In genomic region chr9:123355761-123356520, GRCh38 we compare ENCODE assay signal across 15 cellular contexts. TPM values are rescaled to one million over a fixed set of nuclear protein-coding genes. Genes with fewer than 3 reads are reported as not detected.
A peak's percentile ranks its signal among the peaks of the same experiment; 100 is the strongest.
DNase-seq lines count a peak whose midpoint lies in the region; ATAC-seq and TF ChIP-seq lines count a peak whose summit lies in the region.
"Had no signal": no experiment of that assay in that cellular context is flagged by ENCODE, and none has a peak within 500 bp of the region (broad histone marks: within the 10 kb centered on the region; RNA-seq: fewer than 3 reads in every experiment).

Gene CRB2 (plus strand): TSS chr9:123356197. CDS start chr9:123356261, 64 bp downstream.

- no TSS peak for BruUV-seq in Caco-2 (replicated peaks; lab: Mats Ljungman, UMichigan)

- no peaks in the 10 kb centered on the region for H3K27me3 ChIP-seq in Caco-2 (replicated peaks; ENCODE audit: control insufficient read depth, insufficient read depth, low read length)
- H3K27me3 ChIP-seq in lower lobe of right lung (ENCODE audit: low read depth) = peaks cover 11% of the 10 kb centered on the region
- H3K27me3 ChIP-seq: BLaER1 treated with 17β-estradiol and CSF1 and Interleukin-3, amounts not matched to agents 10 nM and 100 nM had no signal

- peak; percentile 47 to 61 for DNase-seq in Caco-2
- peak; percentile 71 for DNase-seq in NCI-H510A (lab: John Stamatoyannopoulos, UW)
- DNase-seq in ecto neural progenitor cell (ENCODE audit: low spot score) = peak; percentile 89
- peak in 1 of 2 experiments; percentile 63 for DNase-seq in mesothelial cell of epicardium (ENCODE audit: low spot score in 2 of 2, unreplicated experiment in 2 of 2)
- DNase-seq in COLO829 (ENCODE audit: low spot score) = no peak
- DNase-seq in lower lobe of right lung = no peak
- DNase-seq: foreskin fibroblast; NCI-H1105; stimulated activated CD4-positive, alpha-beta T cell treated with anti-CD3 and anti-CD28 coated beads, Interleukin-15, amount 100 ng/mL, for 24 hours; stimulated activated naive CD4-positive, alpha-beta T cell; T1000 had no signal

- H3K4me3 Mint-ChIP-seq in Caco-2 (ENCODE audit: unreplicated experiment) = no peak within 1 kb of the TSS
- peak within 1 kb of the TSS; percentile 71 for H3K4me3 Mint-ChIP-seq in mesothelial cell of epicardium
- no peak within 1 kb of the TSS for H3K4me3 Mint-ChIP-seq in stimulated activated memory B cell treated with anti-CD40 and anti-IgM and Interleukin-4, amounts not matched to agents 10 μg/mL and 1 μg/mL and 100 μg/mL, for 72 hours

- H3K4me1 Mint-ChIP-seq in Caco-2 (ENCODE audit: low read depth, unreplicated experiment) (peaks cover 20% of the 10 kb centered on the region), mesothelial cell of epicardium (peaks cover 56% of the 10 kb centered on the region)
- peaks cover 29% of the 10 kb centered on the region for H3K4me1 Mint-ChIP-seq in stimulated activated memory B cell treated with anti-CD40 and anti-IgM and Interleukin-4, amounts not matched to agents 10 μg/mL and 1 μg/mL and 100 μg/mL, for 72 hours

- POLR2A ChIA-PET in Caco-2 (lab: Charles Lee) = no interaction called here

- no peak within 1 kb of the TSS for H3K27ac ChIP-seq in lower lobe of right lung
- H3K27ac ChIP-seq: BLaER1 treated with 17β-estradiol and CSF1 and Interleukin-3, amounts not matched to agents 10 nM and 100 nM had no signal

- H3K4me1 ChIP-seq in Caco-2 = peaks cover 30% of the 10 kb centered on the region
- H3K4me1 ChIP-seq in lower lobe of right lung = peaks cover 10% of the 10 kb centered on the region

- intact Hi-C loops in Caco-2 (cut with micrococcal nuclease; ENCODE audit: unreplicated experiment) (loop anchor here (2.0 kb wide), 1 partner anchor 21 kb away; no protein-coding TSS in a partner anchor), lower lobe of right lung (cut with DNase I) (no loop called here)

- ATAC-seq in GM21360 (IDR thresholded peaks at IDR 0.05; ENCODE audit: unreplicated experiment) (no peak), lower lobe of right lung (no peak)
- no peak for ATAC-seq in stimulated activated memory B cell treated with anti-CD40 and anti-IgM and Interleukin-4, amounts not matched to agents 10 μg/mL and 1 μg/mL and 100 μg/mL, for 72 hours

- H3K27ac Mint-ChIP-seq in Caco-2 (ENCODE audit: unreplicated experiment) = no peak within 1 kb of the TSS
- H3K27ac Mint-ChIP-seq in mesothelial cell of epicardium = no peak within 1 kb of the TSS
- no peak within 1 kb of the TSS for H3K27ac Mint-ChIP-seq in stimulated activated memory B cell treated with anti-CD40 and anti-IgM and Interleukin-4, amounts not matched to agents 10 μg/mL and 1 μg/mL and 100 μg/mL, for 72 hours

- H3K36me3 ChIP-seq in Caco-2 (ENCODE audit: control insufficient read depth, insufficient read depth, low read length) (no peaks in the 10 kb centered on the region), lower lobe of right lung (no peaks in the 10 kb centered on the region)
- H3K36me3 ChIP-seq: BLaER1 treated with 17β-estradiol and CSF1 and Interleukin-3, amounts not matched to agents 10 nM and 100 nM had no signal

- no peak within 1 kb of the TSS for H3K4me3 ChIP-seq in Caco-2 (ENCODE audit: low read depth, low read length)
- H3K4me3 ChIP-seq in lower lobe of right lung = no peak within 1 kb of the TSS
- H3K4me3 ChIP-seq: BLaER1 treated with 17β-estradiol and CSF1 and Interleukin-3, amounts not matched to agents 10 nM and 100 nM had no signal

- no peaks in the 10 kb centered on the region for H3K9me3 ChIP-seq in Caco-2
- no peaks in the 10 kb centered on the region for H3K9me3 ChIP-seq in lower lobe of right lung
- H3K9me3 ChIP-seq: BLaER1 treated with 17β-estradiol and CSF1 and Interleukin-3, amounts not matched to agents 10 nM and 100 nM had no signal

- TF ChIP-seq CTCF in Caco-2 (IDR thresholded peaks at IDR 0.05; ENCODE audit: insufficient read depth in 1 of 2, low read depth in 1 of 2, low read length in 1 of 2, severe bottlenecking in 1 of 2, unreplicated experiment in 1 of 2) (peak in 1 of 2 experiments; percentile 35), mesothelial cell of epicardium (IDR thresholded peaks at IDR 0.05; ENCODE audit: unreplicated experiment) (no peak), lower lobe of right lung (IDR thresholded peaks at IDR 0.05) (no peak)

- H3K9me3 Mint-ChIP-seq in Caco-2 (ENCODE audit: unreplicated experiment) (no peaks in the 10 kb centered on the region), mesothelial cell of epicardium (no peaks in the 10 kb centered on the region)
- H3K9me3 Mint-ChIP-seq in stimulated activated memory B cell treated with anti-CD40 and anti-IgM and Interleukin-4, amounts not matched to agents 10 μg/mL and 1 μg/mL and 100 μg/mL, for 72 hours = no peaks in the 10 kb centered on the region

- H3K36me3 Mint-ChIP-seq in Caco-2 (ENCODE audit: insufficient read depth, unreplicated experiment) (peaks cover 5% of the 10 kb centered on the region), mesothelial cell of epicardium (no peaks in the 10 kb centered on the region)
- peaks cover 42% of the 10 kb centered on the region for H3K36me3 Mint-ChIP-seq in stimulated activated memory B cell treated with anti-CD40 and anti-IgM and Interleukin-4, amounts not matched to agents 10 μg/mL and 1 μg/mL and 100 μg/mL, for 72 hours

- CTCF ChIA-PET in Caco-2 (lab: Charles Lee) = interaction anchor here (0.6 to 3.3 kb wide), 5 partner anchors 20 to 699 kb away, joined by 4 to 21 read pairs (median 5); no protein-coding TSS in a partner anchor

- peaks cover 6% of the 10 kb centered on the region for H3K27me3 Mint-ChIP-seq in Caco-2 (ENCODE audit: insufficient read depth, unreplicated experiment)
- peaks cover 18% of the 10 kb centered on the region for H3K27me3 Mint-ChIP-seq in mesothelial cell of epicardium (ENCODE audit: low read depth)
- peaks cover 19% of the 10 kb centered on the region for H3K27me3 Mint-ChIP-seq in stimulated activated memory B cell treated with anti-CD40 and anti-IgM and Interleukin-4, amounts not matched to agents 10 μg/mL and 1 μg/mL and 100 μg/mL, for 72 hours

RNA-seq across cellular contexts. Expression of gene CRB2, which starts in this region (rescaled TPM):
- total RNA-seq in Caco-2 (2022) = 0.34 and 0.56 TPM in 2 replicates
- 35.1 to 43.0 TPM (median 41.0 TPM) in 3 replicates for total RNA-seq in mesothelial cell of epicardium
- not detected for total RNA-seq in lower lobe of right lung
- total RNA-seq: cardiac septum had no signal

Comparison
In these comparisons a context has a peak if more than half of its experiments do, and no peak if none do; other contexts are left out.
1. RNA of gene CRB2 (total RNA-seq): 35.1 to 43.0 TPM in mesothelial cell of epicardium; 0.34 to 0.56 TPM in Caco-2 and not detected in lower lobe of right lung (single experiment); every median in the first group is over 10 times any median in the second.
2. Peak in DNase-seq in Caco-2; RNA of the gene not detected or under 1 TPM.
3. DNase-seq: peak in NCI-H510A (single experiment) and ecto neural progenitor cell (single experiment); none in COLO829 (single experiment) and lower lobe of right lung (single experiment).